Comparison of ENCODE assay signal across 9 cellular contexts in the genomic region with DNA sequence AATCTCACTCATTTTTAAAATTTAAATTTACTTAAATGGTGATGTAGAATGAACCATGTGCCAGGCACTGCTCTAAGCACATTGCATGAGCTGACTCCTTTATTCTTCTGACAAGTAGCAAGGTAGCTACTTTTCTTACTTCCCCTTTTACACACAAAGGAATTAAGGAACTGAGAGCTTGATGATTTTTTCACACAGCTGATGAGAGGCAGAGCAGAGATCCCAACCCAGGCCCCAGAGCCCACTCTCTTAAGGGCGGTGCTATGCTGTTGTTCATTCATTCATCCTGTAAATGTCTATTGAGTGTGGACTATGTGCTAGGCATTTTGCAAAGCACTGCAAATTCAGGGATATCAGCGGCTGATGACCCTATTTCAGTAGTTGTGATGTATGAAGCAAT.
A peak's percentile ranks its signal among the peaks of the same experiment; 100 is the strongest.
DNase-seq lines count a peak whose midpoint lies in the region; ATAC-seq lines count a peak whose summit lies in the region.
"Had no signal": no experiment of that assay in that cellular context is flagged by ENCODE, and none has a peak within 500 bp of the region (broad histone marks: within the 10 kb centered on the region; RNA-seq: fewer than 3 reads in every experiment).

No MANE protein-coding gene starts in this region.

- ATAC-seq in GM18499 (IDR thresholded peaks at IDR 0.05; ENCODE audit: insufficient read depth, unreplicated experiment) (peak; percentile 89), GM21529 (IDR thresholded peaks at IDR 0.05; ENCODE audit: unreplicated experiment) (peak; percentile 93), HG03457 (IDR thresholded peaks at IDR 0.05; ENCODE audit: unreplicated experiment) (peak; percentile 85)

- peaks cover 7% of the 10 kb centered on the region for H3K9me3 Mint-ChIP-seq in T-helper 2 cell treated with Interferon-gamma antibody and Interleukin-4, amounts not matched to agents 5 μg/mL and 100 μg/mL, for 36 hours

- no peaks in the 10 kb centered on the region for H3K36me3 Mint-ChIP-seq in T-helper 2 cell treated with Interferon-gamma antibody and Interleukin-4, amounts not matched to agents 5 μg/mL and 100 μg/mL, for 36 hours (ENCODE audit: low read depth)

- DNase-seq in caudate nucleus (lab: John Stamatoyannopoulos, UW), result peak in 1 of 61 donors; percentile 70
- no peak for DNase-seq in NCI-H345 (lab: John Stamatoyannopoulos, UW)
- DNase-seq in activated CD8-positive, alpha-beta memory T cell treated with anti-CD3 and anti-CD28 coated beads, Interleukin-2, amount 50 U/mL, for 48 hours, result no peak
- DNase-seq in T-helper 2 cell treated with Interferon-gamma antibody and Interleukin-4, amounts not matched to agents 5 μg/mL and 100 μg/mL, for 36 hours (ENCODE audit: low spot score), result no peak
- no peak for DNase-seq in activated CD4-positive, alpha-beta T cell treated with anti-CD3 and anti-CD28 coated beads for 48 hours
- DNase-seq: activated T-cell treated with anti-CD3 and anti-CD28 coated beads, Interleukin-2, amount 50 U/mL, for 48 hours had no signal

- no peak overlapping the region for H3K27ac Mint-ChIP-seq in T-helper 2 cell treated with Interferon-gamma antibody and Interleukin-4, amounts not matched to agents 5 μg/mL and 100 μg/mL, for 36 hours

- H3K27me3 Mint-ChIP-seq in T-helper 2 cell treated with Interferon-gamma antibody and Interleukin-4, amounts not matched to agents 5 μg/mL and 100 μg/mL, for 36 hours (ENCODE audit: low read depth), result no peaks in the 10 kb centered on the region

- H3K4me1 Mint-ChIP-seq in T-helper 2 cell treated with Interferon-gamma antibody and Interleukin-4, amounts not matched to agents 5 μg/mL and 100 μg/mL, for 36 hours (ENCODE audit: low read depth), result no peaks in the 10 kb centered on the region

- H3K27ac ChIP-seq in caudate nucleus (ENCODE audit: low read depth, low read length), result peak overlapping the region; percentile 13

- no peak overlapping the region for H3K4me3 Mint-ChIP-seq in T-helper 2 cell treated with Interferon-gamma antibody and Interleukin-4, amounts not matched to agents 5 μg/mL and 100 μg/mL, for 36 hours
